24 cellular contexts compared by ENCODE assay signal in genomic region chr9:95097279-95097678, GRCh38.
"Had no signal": no experiment of that assay in that cellular context is flagged by ENCODE, and none has a peak within 500 bp of the region (broad histone marks: within the 10 kb centered on the region; RNA-seq: fewer than 3 reads in every experiment).

No MANE protein-coding gene starts in this region.

- H3K27ac ChIP-seq: neutrophil, parathyroid adenoma had no signal

- H3K27me3 Mint-ChIP-seq: activated CD4-positive, alpha-beta T cell treated with anti-CD3 and anti-CD28 coated beads for 36 hours; activated naive CD8-positive, alpha-beta T cell; activated T-cell treated with anti-CD3 and anti-CD28 coated beads, Interleukin-2, amount 50 U/mL, for 24 hours; activated T-helper 17 cell treated with anti-CD3 and anti-CD28 coated beads, Interleukin-2, amount 50 U/mL, for 72 hours; naive thymus-derived CD8-positive, alpha-beta T cell had no signal

- DNase-seq: activated CD4-positive, alpha-beta T cell treated with anti-CD3 and anti-CD28 coated beads for 36 hours; activated CD4-positive, alpha-beta T cell treated with anti-CD3 and anti-CD28 coated beads, Interleukin-2, amount 50 U/mL, for 4 hours; activated CD8-positive, alpha-beta memory T cell treated with anti-CD3 and anti-CD28 coated beads for 24 hours; activated CD8-positive, alpha-beta memory T cell treated with anti-CD3 and anti-CD28 coated beads, Interleukin-2, amount 50 U/mL, for 4 hours; activated T-cell treated with anti-CD3 and anti-CD28 coated beads, Interleukin-2, amount 50 U/mL, for 24 hours; cortex of kidney; erythroblast; foreskin melanocyte; hippocampal formation; left ventricle myocardium inferior; stimulated activated CD4-positive, alpha-beta T cell treated with anti-CD3 and anti-CD28 coated beads, Interleukin-2, amount 100 ng/mL, for 48 hours; stimulated activated CD8-positive, alpha-beta memory T cell treated with anti-CD3 and anti-CD28 coated beads, Interleukin-4, amount 100 ng/mL, for 48 hours; stimulated activated naive CD4-positive, alpha-beta T cell; T-helper 9 cell had no signal

- FAIRE-seq: urothelium cell line had no signal

- H3K27ac Mint-ChIP-seq: activated CD4-positive, alpha-beta T cell treated with anti-CD3 and anti-CD28 coated beads for 36 hours; activated naive CD8-positive, alpha-beta T cell; activated T-cell treated with anti-CD3 and anti-CD28 coated beads, Interleukin-2, amount 50 U/mL, for 24 hours; activated T-helper 17 cell treated with anti-CD3 and anti-CD28 coated beads, Interleukin-2, amount 50 U/mL, for 72 hours; naive thymus-derived CD8-positive, alpha-beta T cell had no signal

- H2AFZ ChIP-seq: parathyroid adenoma had no signal

- H3K79me2 ChIP-seq: parathyroid adenoma had no signal

- H3K4me3 ChIP-seq: left ventricle myocardium inferior, tibial nerve had no signal

- H3K9ac ChIP-seq: parathyroid adenoma had no signal

- H3K36me3 Mint-ChIP-seq: activated naive CD8-positive, alpha-beta T cell; WTC11 had no signal

- H3K9me3 Mint-ChIP-seq: activated T-cell treated with anti-CD3 and anti-CD28 coated beads, Interleukin-2, amount 50 U/mL, for 24 hours; activated T-helper 17 cell treated with anti-CD3 and anti-CD28 coated beads, Interleukin-2, amount 50 U/mL, for 72 hours; mesothelial cell of epicardium; naive thymus-derived CD8-positive, alpha-beta T cell; WTC11 had no signal

- H3K27me3 ChIP-seq: tibial nerve had no signal

- H3K4me1 Mint-ChIP-seq: activated T-helper 17 cell treated with anti-CD3 and anti-CD28 coated beads, Interleukin-2, amount 50 U/mL, for 72 hours had no signal

- H3K36me3 ChIP-seq: left ventricle myocardium inferior, neutrophil had no signal

- ATAC-seq: activated CD4-positive, alpha-beta T cell treated with anti-CD3 and anti-CD28 coated beads for 36 hours; activated T-helper 17 cell treated with anti-CD3 and anti-CD28 coated beads, Interleukin-2, amount 50 U/mL, for 72 hours; naive thymus-derived CD8-positive, alpha-beta T cell; sciatic nerve; WTC11 had no signal

- H3K9me3 ChIP-seq: left ventricle myocardium inferior, neutrophil, tibial nerve had no signal

- H3K4me3 Mint-ChIP-seq: activated CD4-positive, alpha-beta T cell treated with anti-CD3 and anti-CD28 coated beads for 36 hours; activated naive CD8-positive, alpha-beta T cell; activated T-cell treated with anti-CD3 and anti-CD28 coated beads, Interleukin-2, amount 50 U/mL, for 24 hours; activated T-helper 17 cell treated with anti-CD3 and anti-CD28 coated beads, Interleukin-2, amount 50 U/mL, for 72 hours; mesothelial cell of epicardium; naive thymus-derived CD8-positive, alpha-beta T cell; WTC11 had no signal
